In genomic region chr2:220000586-220000985, GRCh38 we compare ENCODE assay signal across 19 cellular contexts.
DNase-seq lines count a peak whose midpoint lies in the region; ATAC-seq, FAIRE-seq and TF ChIP-seq lines count a peak whose summit lies in the region.
"Had no signal": no experiment of that assay in that cellular context is flagged by ENCODE, and none has a peak within 500 bp of the region (broad histone marks: within the 10 kb centered on the region; RNA-seq: fewer than 3 reads in every experiment).

No MANE protein-coding gene starts in this region.

- WGBS in hepatocyte (ENCODE audit: low lambda C conversion rate, missing lambda C conversion rate), result 71% methylated on average over 4 of the region's 4 CpGs
- WGBS in trophoblast cell (ENCODE audit: extremely low coverage, insufficient coverage, insufficient read length), result no CpG with 5 or more reads among the region's 4 CpGs

- peak overlapping the region; percentile 76 for H2AK5ac ChIP-seq in trophoblast cell (ENCODE audit: low read length)

- RAD21 ChIA-PET in HCT116 (lab: Charles Lee; ENCODE audit: low non-redundant PET in 1 of 2, low total read pairs in 2 of 2, uncharacterized antibody in 2 of 2, unreplicated experiment in 2 of 2), result no interaction called here

- H3K4me2 ChIP-seq in HCT116 (ENCODE audit: low read length) (peak overlapping the region; percentile 20; the same call in 1 of the 2 replicates), hepatocyte (no peak overlapping the region), trophoblast cell (ENCODE audit: low read length) (no peak overlapping the region)
- H3K4me2 ChIP-seq: BLaER1 treated with 17β-estradiol and CSF1 and Interleukin-3, amounts not matched to agents 10 nM and 100 nM had no signal

- no peaks in the 10 kb centered on the region for H3K79me2 ChIP-seq in HCT116 (ENCODE audit: insufficient read depth, low read length)
- no peaks in the 10 kb centered on the region for H3K79me2 ChIP-seq in hepatocyte
- peaks cover 2% of the 10 kb centered on the region for H3K79me2 ChIP-seq in trophoblast cell (ENCODE audit: control insufficient read depth, insufficient read depth, low read length, poor library complexity)

- TF ChIP-seq CTCF in HCT116 (IDR thresholded peaks at IDR 0.05 in 2 of 3, conservative IDR thresholded peaks at IDR 0.05 in 1 of 3; ENCODE audit: borderline replicate concordance in 1 of 3, insufficient read depth in 1 of 3, low read depth in 2 of 3, low read length in 2 of 3), result no peak
- TF ChIP-seq CTCF in hepatocyte (IDR thresholded peaks at IDR 0.05; ENCODE audit: poor library complexity), result no peak

- no peak overlapping the region for H2AFZ ChIP-seq in HCT116 (ENCODE audit: low read depth, low read length, poor library complexity, severe bottlenecking)
- H2AFZ ChIP-seq in hepatocyte, result no peak overlapping the region
- no peak overlapping the region for H2AFZ ChIP-seq in trophoblast cell (ENCODE audit: insufficient read depth, low read length, poor library complexity)

- H2BK120ac ChIP-seq in trophoblast cell (ENCODE audit: insufficient read depth, low read length, poor library complexity), result peak overlapping the region; percentile 70

- no TSS peak for BruUV-seq in HCT116 (replicated peaks; lab: Mats Ljungman, UMichigan)

- peak overlapping the region; percentile 72 for H4K91ac ChIP-seq in trophoblast cell (ENCODE audit: low read depth, low read length)

- no peak overlapping the region for H3K4ac ChIP-seq in trophoblast cell (ENCODE audit: low read depth, low read length)

- H4K8ac ChIP-seq in trophoblast cell (ENCODE audit: low read depth, low read length), result peak overlapping the region; percentile 8

- DNase-seq in HCT116 (ENCODE audit: low read depth, low spot score) (no peak), adipocyte (ENCODE audit: low read depth) (no peak), hepatocyte (ENCODE audit: low spot score) (peak; percentile 38), trophoblast cell (peak; percentile 69 to 76), H54 (ENCODE audit: insufficient read length, low spot score) (no peak), epidermal melanocyte (ENCODE audit: insufficient read length, low spot score) (no peak)
- DNase-seq: Calu3; CD8-positive, alpha-beta T cell; DMS53; DND-41; GM23248; HCEC 1CT; HFFc6 had no signal

- intact Hi-C loops in HCT116 (cut with micrococcal nuclease), result loop anchor here (10.0 kb wide), 1 partner anchor 266 kb away; no protein-coding TSS in a partner anchor

- H3K4me1 ChIP-seq in HCT116 (ENCODE audit: control insufficient read depth in 1 of 2, insufficient read depth in 2 of 2, low read length in 2 of 2) (peaks cover 13 to 20% of the 10 kb centered on the region in 2 experiments), adipocyte (ENCODE audit: control insufficient read depth, insufficient read depth, low read length) (peaks cover 33% of the 10 kb centered on the region), hepatocyte (ENCODE audit: insufficient read depth) (no peaks in the 10 kb centered on the region), trophoblast cell (ENCODE audit: control insufficient read depth in 1 of 2, insufficient read depth in 2 of 2, low read length in 2 of 2) (peaks cover 5 to 12% of the 10 kb centered on the region in 2 experiments)

- H2BK5ac ChIP-seq in trophoblast cell (ENCODE audit: low read depth, low read length, poor library complexity), result peak overlapping the region; percentile 29

- no peak for ATAC-seq in HCT116
- ATAC-seq in HG03521 (IDR thresholded peaks at IDR 0.05; ENCODE audit: unreplicated experiment), result no peak
- ATAC-seq: CD8-positive, alpha-beta T cell; HepG2 had no signal

- no peak overlapping the region for H4K12ac ChIP-seq in trophoblast cell (ENCODE audit: low read depth, low read length)

- no peak overlapping the region for H3K4me3 ChIP-seq in HCT116 (replicated peaks in 1 of 2; ENCODE audit: low read depth in 1 of 2, low read length in 2 of 2)
- peak overlapping the region; percentile 13 for H3K4me3 ChIP-seq in adipocyte (ENCODE audit: low read length)
- H3K4me3 ChIP-seq in hepatocyte, result no peak overlapping the region
- no peak overlapping the region for H3K4me3 ChIP-seq in trophoblast cell (ENCODE audit: low read depth, low read length)
- H3K4me3 ChIP-seq: BLaER1 treated with 17β-estradiol and CSF1 and Interleukin-3, amounts not matched to agents 10 nM and 100 nM; GM23248 had no signal

- CTCF ChIA-PET in HCT116 (lab: Charles Lee), result no interaction called here

- POLR2A ChIA-PET in HCT116 (lab: Charles Lee), result no interaction called here

- H3K79me1 ChIP-seq in trophoblast cell (ENCODE audit: low read length), result peaks cover 12% of the 10 kb centered on the region

- no peak overlapping the region for H3K18ac ChIP-seq in trophoblast cell (ENCODE audit: low read length)

- H3K9ac ChIP-seq in HCT116 (ENCODE audit: low read length) (no peak overlapping the region), adipocyte (ENCODE audit: low read length) (no peak overlapping the region), trophoblast cell (ENCODE audit: low read length) (no peak overlapping the region)
- H3K9ac ChIP-seq: BLaER1 treated with 17β-estradiol and CSF1 and Interleukin-3, amounts not matched to agents 10 nM and 100 nM; GM23248 had no signal

- H4K20me1 ChIP-seq in HCT116 (ENCODE audit: insufficient read depth), result no peaks in the 10 kb centered on the region
- no peaks in the 10 kb centered on the region for H4K20me1 ChIP-seq in hepatocyte (ENCODE audit: insufficient read depth, poor library complexity, severe bottlenecking)
- H4K20me1 ChIP-seq: BLaER1 treated with 17β-estradiol and CSF1 and Interleukin-3, amounts not matched to agents 10 nM and 100 nM had no signal

- H3K27me3 ChIP-seq in HCT116 (ENCODE audit: insufficient read depth, low read length) (no peaks in the 10 kb centered on the region), adipocyte (replicated peaks; ENCODE audit: control insufficient read depth, insufficient read depth, low read length) (no peaks in the 10 kb centered on the region), hepatocyte (no peaks in the 10 kb centered on the region), trophoblast cell (ENCODE audit: insufficient read depth, low read length) (no peaks in the 10 kb centered on the region)
- H3K27me3 ChIP-seq: BLaER1 treated with 17β-estradiol and CSF1 and Interleukin-3, amounts not matched to agents 10 nM and 100 nM had no signal

- no peak for TF ChIP-seq RAD21 in HCT116 (IDR thresholded peaks at IDR 0.05; ENCODE audit: low read depth)

- TF ChIP-seq POLR2A in HCT116 (IDR thresholded peaks at IDR 0.05; ENCODE audit: borderline replicate concordance, extremely low read depth, insufficient read depth, insufficient read length) (no peak), H54 (IDR thresholded peaks at IDR 0.05; ENCODE audit: low read depth, low read length) (no peak)

- H3K9me3 ChIP-seq in HCT116 (ENCODE audit: control insufficient read depth in 1 of 2, insufficient read depth in 1 of 2, low read depth in 1 of 2, low read length in 2 of 2) (no peaks in the 10 kb centered on the region), adipocyte (ENCODE audit: control insufficient read depth, low read length) (no peaks in the 10 kb centered on the region), hepatocyte (ENCODE audit: low read depth) (no peaks in the 10 kb centered on the region), trophoblast cell (ENCODE audit: insufficient read depth, low read depth, low read length) (no peaks in the 10 kb centered on the region)

- H3K14ac ChIP-seq in trophoblast cell (ENCODE audit: low read length), result peak overlapping the region; percentile 38

- peak overlapping the region; percentile 80 for H2BK12ac ChIP-seq in trophoblast cell (ENCODE audit: low read length)

- H3K36me3 ChIP-seq in HCT116 (ENCODE audit: control insufficient read depth in 1 of 2, insufficient read depth in 2 of 2, low read length in 2 of 2) (peaks cover 0 to 2% of the 10 kb centered on the region in 2 experiments; a peak in 1 of 4 replicates), adipocyte (ENCODE audit: control insufficient read depth, insufficient read depth, low read length, severe bottlenecking) (no peaks in the 10 kb centered on the region), hepatocyte (replicated peaks; ENCODE audit: insufficient read depth, low read depth) (no peaks in the 10 kb centered on the region), trophoblast cell (ENCODE audit: control insufficient read depth in 1 of 2, insufficient read depth in 2 of 2, low read length in 2 of 2) (no peaks in the 10 kb centered on the region)
- H3K36me3 ChIP-seq: BLaER1 treated with 17β-estradiol and CSF1 and Interleukin-3, amounts not matched to agents 10 nM and 100 nM had no signal

- H3K27ac ChIP-seq in HCT116 (ENCODE audit: low read depth, low read length) (no peak overlapping the region), hepatocyte (peak overlapping the region; percentile 55), trophoblast cell (ENCODE audit: low read depth, low read length) (no peak overlapping the region)
- H3K27ac ChIP-seq: BLaER1 treated with 17β-estradiol and CSF1 and Interleukin-3, amounts not matched to agents 10 nM and 100 nM had no signal

- H3K9me2 ChIP-seq in HCT116 (ENCODE audit: insufficient read depth) (no peaks in the 10 kb centered on the region), hepatocyte (replicated peaks; ENCODE audit: insufficient read depth) (no peaks in the 10 kb centered on the region)

- no peak for FAIRE-seq in H54 (lab: Jason Lieb, UNC)
- FAIRE-seq: G401.6, GM12891, GM19239, HepG2 had no signal

- H3K23ac ChIP-seq in trophoblast cell (ENCODE audit: low read length), result no peak overlapping the region

TF ChIP-seq in HCT116, 20 proteins besides CTCF, POLR2A, EP300 and RAD21 (continues in another document):
- TF ChIP-seq SIN3A (IDR thresholded peaks at IDR 0.05; ENCODE audit: low read depth), result no peak
- no peak for TF ChIP-seq YY1 (IDR thresholded peaks at IDR 0.05; ENCODE audit: extremely low read depth, insufficient replicate concordance, low read depth, low read length)
- TF ChIP-seq SRF (IDR thresholded peaks at IDR 0.05; ENCODE audit: low read depth), result no peak
- no peak for TF ChIP-seq EGR1 (IDR thresholded peaks at IDR 0.05; ENCODE audit: low read depth)
- TF ChIP-seq EZH2 (IDR thresholded peaks at IDR 0.05), result no peak
- TF ChIP-seq SP1 (IDR thresholded peaks at IDR 0.05; ENCODE audit: low read depth), result no peak
- TF ChIP-seq ATF3 (IDR thresholded peaks at IDR 0.05), result no peak
- TF ChIP-seq FOSL1 (IDR thresholded peaks at IDR 0.05; ENCODE audit: low read depth), result no peak
- TF ChIP-seq JUND (IDR thresholded peaks at IDR 0.05), result no peak
- no peak for TF ChIP-seq ELF1 (IDR thresholded peaks at IDR 0.05; ENCODE audit: borderline replicate concordance, low read depth)
- no peak for TF ChIP-seq TCF7L2 (IDR thresholded peaks at IDR 0.05; ENCODE audit: borderline replicate concordance, extremely low read depth, insufficient read depth, insufficient read length)
- no peak for TF ChIP-seq CEBPB (IDR thresholded peaks at IDR 0.05; ENCODE audit: low read depth)

Comparison
In these comparisons a context has a peak if more than half of its experiments do, and no peak if none do; other contexts are left out.
1. DNase-seq: peak in hepatocyte (single experiment) and trophoblast cell (2 of 2); none in HCT116 (single experiment), adipocyte (single experiment), H54 (single experiment) and epidermal melanocyte (single experiment).